Comparison of ENCODE assay signal across 1 cellular context in the genomic region with DNA sequence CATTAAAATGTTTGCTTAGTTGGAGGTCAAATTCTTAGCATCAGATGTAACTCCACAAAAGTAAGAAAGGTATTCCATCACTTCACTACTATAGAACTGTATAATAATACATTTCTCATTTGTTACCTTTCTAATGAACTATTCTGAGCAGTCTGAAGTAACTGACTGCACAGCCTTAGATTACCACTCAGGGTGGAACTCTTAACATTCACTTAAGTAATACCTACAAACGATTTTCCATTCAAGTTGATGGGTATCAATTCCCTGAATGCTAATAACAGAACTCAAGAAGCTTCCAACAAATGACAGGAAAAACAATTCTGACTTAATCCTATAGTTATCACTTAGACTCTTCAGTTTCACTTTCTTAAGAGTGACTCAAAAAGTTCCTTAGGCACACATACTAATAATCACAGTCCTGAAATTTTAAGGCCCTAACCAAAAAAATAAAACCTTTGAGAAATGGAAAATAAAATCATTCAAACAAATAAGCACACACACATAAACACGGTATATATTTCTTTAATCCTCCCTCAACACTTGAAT.
TF ChIP-seq lines count a peak whose summit lies in the region.

No MANE protein-coding gene starts in this region.

TF ChIP-seq in K562, 482 proteins besides CTCF, POLR2A, EP300 and RAD21 (continued from another document):
- TF ChIP-seq, protein P1, sequence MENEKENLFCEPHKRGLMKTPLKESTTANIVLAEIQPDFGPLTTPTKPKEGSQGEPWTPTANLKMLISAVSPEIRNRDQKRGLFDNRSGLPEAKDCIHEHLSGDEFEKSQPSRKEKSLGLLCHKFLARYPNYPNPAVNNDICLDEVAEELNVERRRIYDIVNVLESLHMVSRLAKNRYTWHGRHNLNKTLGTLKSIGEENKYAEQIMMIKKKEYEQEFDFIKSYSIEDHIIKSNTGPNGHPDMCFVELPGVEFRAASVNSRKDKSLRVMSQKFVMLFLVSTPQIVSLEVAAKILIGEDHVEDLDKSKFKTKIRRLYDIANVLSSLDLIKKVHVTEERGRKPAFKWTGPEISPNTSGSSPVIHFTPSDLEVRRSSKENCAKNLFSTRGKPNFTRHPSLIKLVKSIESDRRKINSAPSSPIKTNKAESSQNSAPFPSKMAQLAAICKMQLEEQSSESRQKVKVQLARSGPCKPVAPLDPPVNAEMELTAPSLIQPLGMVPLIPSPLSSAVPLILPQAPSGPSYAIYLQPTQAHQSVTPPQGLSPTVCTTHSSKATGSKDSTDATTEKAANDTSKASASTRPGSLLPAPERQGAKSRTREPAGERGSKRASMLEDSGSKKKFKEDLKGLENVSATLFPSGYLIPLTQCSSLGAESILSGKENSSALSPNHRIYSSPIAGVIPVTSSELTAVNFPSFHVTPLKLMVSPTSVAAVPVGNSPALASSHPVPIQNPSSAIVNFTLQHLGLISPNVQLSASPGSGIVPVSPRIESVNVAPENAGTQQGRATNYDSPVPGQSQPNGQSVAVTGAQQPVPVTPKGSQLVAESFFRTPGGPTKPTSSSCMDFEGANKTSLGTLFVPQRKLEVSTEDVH (IDR thresholded peaks at IDR 0.05; ENCODE audit: low read depth, partially characterized antibody) = no peak
- TF ChIP-seq, protein P2, sequence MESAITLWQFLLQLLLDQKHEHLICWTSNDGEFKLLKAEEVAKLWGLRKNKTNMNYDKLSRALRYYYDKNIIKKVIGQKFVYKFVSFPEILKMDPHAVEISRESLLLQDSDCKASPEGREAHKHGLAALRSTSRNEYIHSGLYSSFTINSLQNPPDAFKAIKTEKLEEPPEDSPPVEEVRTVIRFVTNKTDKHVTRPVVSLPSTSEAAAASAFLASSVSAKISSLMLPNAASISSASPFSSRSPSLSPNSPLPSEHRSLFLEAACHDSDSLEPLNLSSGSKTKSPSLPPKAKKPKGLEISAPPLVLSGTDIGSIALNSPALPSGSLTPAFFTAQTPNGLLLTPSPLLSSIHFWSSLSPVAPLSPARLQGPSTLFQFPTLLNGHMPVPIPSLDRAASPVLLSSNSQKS (CRISPR knock-in tag; IDR thresholded peaks at IDR 0.05) = no peak
- no peak for TF ChIP-seq KLF13 (tag; IDR thresholded peaks at IDR 0.05; ENCODE audit: borderline replicate concordance, low read depth)
- no peak for TF ChIP-seq ZC3H11A (IDR thresholded peaks at IDR 0.05; ENCODE audit: low read depth, low read length)
